Comparison of ENCODE assay signal across 8 cellular contexts in the genomic region with DNA sequence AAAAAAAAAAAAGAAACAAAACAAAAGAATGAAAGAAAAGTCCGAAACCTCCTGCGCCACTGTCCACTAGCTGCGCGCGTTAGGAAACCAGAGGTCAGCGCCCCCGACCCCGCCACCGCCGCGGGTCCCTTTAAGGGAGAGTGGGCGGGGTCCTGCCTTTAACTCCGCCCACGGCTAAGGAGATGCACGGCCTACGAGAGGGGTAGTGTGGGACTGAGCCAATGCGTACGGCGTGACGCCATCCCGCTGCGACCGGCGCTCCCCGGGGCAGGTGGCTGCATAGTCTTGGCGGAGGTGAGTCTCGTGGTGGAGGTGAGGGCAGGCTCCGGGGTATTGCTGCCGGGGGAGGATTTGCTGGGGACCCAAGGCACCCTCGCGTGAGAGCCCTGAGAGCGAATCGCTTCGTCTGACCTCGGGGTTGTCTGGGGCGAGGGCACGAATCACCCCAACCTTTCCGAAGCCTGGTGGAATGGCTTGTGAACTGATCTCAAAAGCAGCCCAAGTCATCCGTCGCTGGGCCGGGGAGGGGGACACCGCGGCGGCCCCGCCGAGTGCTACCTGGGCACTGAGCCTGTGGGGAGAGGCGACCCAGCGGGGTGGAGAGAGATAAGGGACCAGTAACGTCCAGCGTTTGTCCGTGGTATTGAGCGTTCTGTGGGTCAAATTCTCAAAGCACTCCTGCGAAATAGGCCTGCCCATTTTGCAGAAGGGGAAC. TPM values are rescaled to one million over a fixed set of nuclear protein-coding genes. Genes with fewer than 3 reads are reported as not detected.
DNase-seq lines count a peak whose midpoint lies in the region; ATAC-seq and TF ChIP-seq lines count a peak whose summit lies in the region.

A gene (plus strand): TSS at position 241 of the 715 bp plus-strand sequence. CDS start 1,319 bp downstream, outside the sequence.

- H3K27ac Mint-ChIP-seq in T-helper 1 cell treated with Interleukin-12 subunit alpha and Interleukin-12 subunit beta and Interleukin-4 antibody, amounts not matched to agents 30 μg/mL and 1 μg/mL, for 36 hours = peak within 1 kb of the TSS; percentile 95
- peak within 1 kb of the TSS; percentile 97 for H3K27ac Mint-ChIP-seq in progenitor cell of endocrine pancreas

- H3K4me3 Mint-ChIP-seq in T-helper 1 cell treated with Interleukin-12 subunit alpha and Interleukin-12 subunit beta and Interleukin-4 antibody, amounts not matched to agents 30 μg/mL and 1 μg/mL, for 36 hours = peak within 1 kb of the TSS; percentile 96
- peak within 1 kb of the TSS; percentile 92 for H3K4me3 Mint-ChIP-seq in progenitor cell of endocrine pancreas (ENCODE audit: low read depth)

- H3K9me3 Mint-ChIP-seq in T-helper 1 cell treated with Interleukin-12 subunit alpha and Interleukin-12 subunit beta and Interleukin-4 antibody, amounts not matched to agents 30 μg/mL and 1 μg/mL, for 36 hours = no peaks in the 10 kb centered on the region
- no peaks in the 10 kb centered on the region for H3K9me3 Mint-ChIP-seq in progenitor cell of endocrine pancreas (ENCODE audit: low read depth)

- peak; percentile 90 for TF ChIP-seq POLR2A in GM15510 (IDR thresholded peaks at IDR 0.05; ENCODE audit: borderline replicate concordance, extremely low read depth, insufficient read length)

- H3K4me1 Mint-ChIP-seq in T-helper 1 cell treated with Interleukin-12 subunit alpha and Interleukin-12 subunit beta and Interleukin-4 antibody, amounts not matched to agents 30 μg/mL and 1 μg/mL, for 36 hours (ENCODE audit: low read depth) = peaks cover 6% of the 10 kb centered on the region
- H3K4me1 Mint-ChIP-seq in progenitor cell of endocrine pancreas (ENCODE audit: low read depth) = peaks cover 7% of the 10 kb centered on the region

- H3K4me1 ChIP-seq in left ventricle myocardium inferior = peaks cover 24% of the 10 kb centered on the region
- peaks cover 2% of the 10 kb centered on the region for H3K4me1 ChIP-seq in urinary bladder (ENCODE audit: insufficient read depth)

- H3K27me3 ChIP-seq in left ventricle myocardium inferior (ENCODE audit: low read depth) = no peaks in the 10 kb centered on the region

- H3K36me3 ChIP-seq in left ventricle myocardium inferior (peaks cover 30% of the 10 kb centered on the region), urinary bladder (ENCODE audit: insufficient read depth) (no peaks in the 10 kb centered on the region)

- WGBS in urinary bladder = under 1% methylated on average over 53 of the region's 53 CpGs

- intact Hi-C loops in left ventricle myocardium inferior (cut with micrococcal nuclease) = no loop called here

- H3K4me3 ChIP-seq in left ventricle myocardium inferior (peak within 1 kb of the TSS; percentile 83), urinary bladder (ENCODE audit: low read depth, low read length) (peak within 1 kb of the TSS; percentile 64)

- TF ChIP-seq CTCF in left ventricle myocardium inferior (IDR thresholded peaks at IDR 0.05; ENCODE audit: borderline replicate concordance) = no peak
- TF ChIP-seq CTCF in progenitor cell of endocrine pancreas (IDR thresholded peaks at IDR 0.05; ENCODE audit: unreplicated experiment) = no peak

- H3K27ac ChIP-seq in left ventricle myocardium inferior (replicated peaks) (peak within 1 kb of the TSS; percentile 84), urinary bladder (ENCODE audit: low read depth) (peak within 1 kb of the TSS; percentile 76)

- no peaks in the 10 kb centered on the region for H3K27me3 Mint-ChIP-seq in T-helper 1 cell treated with Interleukin-12 subunit alpha and Interleukin-12 subunit beta and Interleukin-4 antibody, amounts not matched to agents 30 μg/mL and 1 μg/mL, for 36 hours (ENCODE audit: low read depth)
- no peaks in the 10 kb centered on the region for H3K27me3 Mint-ChIP-seq in progenitor cell of endocrine pancreas

- DNase-seq in NCI-H146 treated with DMSO at 0.1 percent for 48 hours (lab: John Stamatoyannopoulos, UW; ENCODE audit: unreplicated experiment) = peak; percentile 86
- peak; percentile 41 for DNase-seq in amniotic stem cell (lab: John Stamatoyannopoulos, UW)
- peak; percentile 91 for DNase-seq in left ventricle myocardium inferior
- peak; percentile 86 for DNase-seq in progenitor cell of endocrine pancreas (ENCODE audit: low spot score, unreplicated experiment)

- ATAC-seq in HG02870 (IDR thresholded peaks at IDR 0.05; ENCODE audit: unreplicated experiment) = peak; percentile 100

- H3K36me3 Mint-ChIP-seq in T-helper 1 cell treated with Interleukin-12 subunit alpha and Interleukin-12 subunit beta and Interleukin-4 antibody, amounts not matched to agents 30 μg/mL and 1 μg/mL, for 36 hours (ENCODE audit: low read depth) = peaks cover 9% of the 10 kb centered on the region
- H3K36me3 Mint-ChIP-seq in progenitor cell of endocrine pancreas (ENCODE audit: insufficient read depth) = peaks cover 4% of the 10 kb centered on the region

- H3K9me3 ChIP-seq in left ventricle myocardium inferior (replicated peaks) = no peaks in the 10 kb centered on the region

RNA-seq across cellular contexts. Expression of the gene that starts here (rescaled TPM):
- 19.4 TPM for total RNA-seq in left ventricle myocardium inferior
- total RNA-seq in progenitor cell of endocrine pancreas = 15.8 and 16.3 TPM in 2 replicates
- 15.1 TPM for total RNA-seq in urinary bladder
- 14.9 TPM for polyA plus RNA-seq in urinary bladder

Comparison
In these comparisons a context has a peak if more than half of its experiments do, and no peak if none do; other contexts are left out.
1. Peak in every context shown above with its lines: DNase-seq, ATAC-seq, H3K4me3 ChIP-seq and H3K27ac ChIP-seq.
2. DNase-seq: peak in every context shown above with its lines; median percentile 91 in left ventricle myocardium inferior; 86 in NCI-H146 treated with DMSO at 0.1 percent for 48 hours; 86 in progenitor cell of endocrine pancreas; 41 in amniotic stem cell.